ENCODE assay signal across 8 cellular contexts in genomic region chr1:77143529-77144121, GRCh38.
DNase-seq lines count a peak whose midpoint lies in the region; ATAC-seq, FAIRE-seq and TF ChIP-seq lines count a peak whose summit lies in the region.

No MANE protein-coding gene starts in this region.

- no peak for ATAC-seq in Right ventricle myocardium inferior
- ATAC-seq in HG02884 (IDR thresholded peaks at IDR 0.05; ENCODE audit: unreplicated experiment), result no peak

- intact Hi-C loops in left ventricle myocardium inferior (cut with micrococcal nuclease), result loop anchor here (10.0 kb wide), 1 partner anchor 391 kb away; no protein-coding TSS in a partner anchor
- intact Hi-C loops in Right ventricle myocardium inferior (cut with DNase I), result no loop called here

- H3K27me3 ChIP-seq in left ventricle myocardium inferior (ENCODE audit: low read depth) (no peaks in the 10 kb centered on the region), OCI-LY3 (ENCODE audit: low read depth, low read length) (no peaks in the 10 kb centered on the region)

- FAIRE-seq in H54 (lab: Jason Lieb, UNC), result no peak

- no peak overlapping the region for H3K9ac ChIP-seq in OCI-LY3 (ENCODE audit: low read length)

- no peaks in the 10 kb centered on the region for H3K4me1 ChIP-seq in left ventricle myocardium inferior
- no peaks in the 10 kb centered on the region for H3K4me1 ChIP-seq in OCI-LY3 (ENCODE audit: low read length)

- TF ChIP-seq CTCF in left ventricle myocardium inferior (IDR thresholded peaks at IDR 0.05; ENCODE audit: borderline replicate concordance), result peak; percentile 47
- TF ChIP-seq CTCF in OCI-LY3 (IDR thresholded peaks at IDR 0.05; ENCODE audit: low read depth, low read length), result peak; percentile 43
- TF ChIP-seq CTCF in fibroblast of mammary gland (conservative IDR thresholded peaks at IDR 0.05; ENCODE audit: control insufficient read depth, insufficient read depth, low read depth, low read length), result peak; percentile 38

- H3K36me3 ChIP-seq in left ventricle myocardium inferior (no peaks in the 10 kb centered on the region), OCI-LY3 (replicated peaks; ENCODE audit: low read depth, low read length) (no peaks in the 10 kb centered on the region)

- H3K4me2 ChIP-seq in OCI-LY3 (ENCODE audit: low read length), result no peak overlapping the region

- H2AFZ ChIP-seq in OCI-LY3 (ENCODE audit: low read depth, low read length), result no peak overlapping the region

- H3K27ac ChIP-seq in left ventricle myocardium inferior (replicated peaks), result no peak overlapping the region
- H3K27ac ChIP-seq in OCI-LY3 (ENCODE audit: low read length), result no peak overlapping the region

- H3K4me3 ChIP-seq in left ventricle myocardium inferior (no peak overlapping the region), OCI-LY3 (ENCODE audit: low read length) (no peak overlapping the region), fibroblast of mammary gland (ENCODE audit: control insufficient read depth, low read depth, low read length) (no peak overlapping the region)

- H3K9me3 ChIP-seq in left ventricle myocardium inferior (replicated peaks) (no peaks in the 10 kb centered on the region), OCI-LY3 (ENCODE audit: insufficient read depth, low read length) (no peaks in the 10 kb centered on the region)

- no peak for DNase-seq in left ventricle myocardium inferior
- no peak for DNase-seq in Right ventricle myocardium inferior (ENCODE audit: missing footprints)
- peak; percentile 23 for DNase-seq in fibroblast of mammary gland (ENCODE audit: low read depth)
- DNase-seq in NCI-H2029 treated with DMSO at 0.1 percent for 48 hours (lab: John Stamatoyannopoulos, UW), result no peak
- no peak for DNase-seq in H54 (ENCODE audit: insufficient read length, low spot score)
- DNase-seq in activated CD4-positive, alpha-beta T cell treated with anti-CD3 and anti-CD28 coated beads, Interleukin-2, amount 50 U/mL, for 48 hours, result no peak

- no peak for TF ChIP-seq POLR2A in H54 (IDR thresholded peaks at IDR 0.05; ENCODE audit: low read depth, low read length)

- no peaks in the 10 kb centered on the region for H3K79me2 ChIP-seq in OCI-LY3 (ENCODE audit: low read length)

- no peaks in the 10 kb centered on the region for H4K20me1 ChIP-seq in OCI-LY3 (ENCODE audit: insufficient read depth, low read length)
